In genomic region chr15:44193651-44194396, GRCh38 we compare ENCODE assay signal across 8 cellular contexts. TPM values are rescaled to one million over a fixed set of nuclear protein-coding genes. Genes with fewer than 3 reads are reported as not detected.
DNase-seq lines count a peak whose midpoint lies in the region; ATAC-seq and TF ChIP-seq lines count a peak whose summit lies in the region.

No MANE protein-coding gene starts in this region.

- DNase-seq in Ammon's horn (ENCODE audit: low spot score) (peak; percentile 75), T-helper 17 cell (no peak), fibroblast of mammary gland (ENCODE audit: low read depth) (peak; percentile 22), omental fat pad (ENCODE audit: low spot score) (no peak), OCI-M1 (lab: John Stamatoyannopoulos, UW) (no peak)
- DNase-seq in effector CD4-positive, alpha-beta T cell, result no peak

- H3K4me1 ChIP-seq in HEK293 (ENCODE audit: control insufficient read depth, insufficient read depth, low read length), result peaks cover 8% of the 10 kb centered on the region

- TF ChIP-seq CTCF in HEK293 (tag by site-specific recombination; IDR thresholded peaks at IDR 0.05) (no peak), fibroblast of mammary gland (conservative IDR thresholded peaks at IDR 0.05; ENCODE audit: control insufficient read depth, insufficient read depth, low read depth, low read length) (no peak), omental fat pad (IDR thresholded peaks at IDR 0.05) (no peak)

- no peak overlapping the region for H3K27ac Mint-ChIP-seq in T-helper 17 cell

- H3K4me3 Mint-ChIP-seq in T-helper 17 cell, result peak overlapping the region; percentile 90

- peaks cover 12% of the 10 kb centered on the region for H3K4me1 Mint-ChIP-seq in T-helper 17 cell

- no peaks in the 10 kb centered on the region for H3K9me3 ChIP-seq in HEK293 (ENCODE audit: control insufficient read depth, insufficient read depth, low read depth, low read length)
- H3K9me3 ChIP-seq in T-helper 17 cell (ENCODE audit: control insufficient read depth, low read length, poor library complexity, severe bottlenecking), result no peaks in the 10 kb centered on the region

- H3K27me3 Mint-ChIP-seq in T-helper 17 cell, result peaks cover 61% of the 10 kb centered on the region

- CTCF ChIA-PET in HEK293 (lab: Yijun Ruan, JAX), result interaction anchor here (0.6 to 1.2 kb wide), 2 partner anchors 15 to 256 kb away, joined by 3 read pairs; no protein-coding TSS in a partner anchor

- POLR2A ChIA-PET in HEK293 (lab: Yijun Ruan, JAX), result interaction anchor here (1.8 to 2.8 kb wide), 2 partner anchors 14 to 155 kb away, joined by 6 to 9 read pairs; no protein-coding TSS in a partner anchor

- no peak for ATAC-seq in T-helper 17 cell
- ATAC-seq in omental fat pad (ENCODE audit: low FRiP score), result peak; percentile 29
- ATAC-seq in HG02884 (IDR thresholded peaks at IDR 0.05; ENCODE audit: unreplicated experiment), result no peak

- H3K27ac ChIP-seq in HEK293 (ENCODE audit: extremely low read depth, low read depth, low read length), result peak overlapping the region; percentile 86

- peaks cover 2% of the 10 kb centered on the region for H3K36me3 Mint-ChIP-seq in T-helper 17 cell (ENCODE audit: low read depth)

- no peaks in the 10 kb centered on the region for H3K36me3 ChIP-seq in HEK293 (ENCODE audit: control insufficient read depth in 2 of 2, insufficient read depth in 1 of 2, low read length in 2 of 2)

- peak overlapping the region; percentile 74 for H3K4me3 ChIP-seq in HEK293 (ENCODE audit: low read depth, low read length)
- H3K4me3 ChIP-seq in fibroblast of mammary gland (ENCODE audit: control insufficient read depth, low read depth, low read length), result peak overlapping the region; percentile 61

TF ChIP-seq in HEK293, 187 proteins besides CTCF, POLR2A, EP300 and RAD21:
- no peak for TF ChIP-seq ZNF398 (tag by site-specific recombination; IDR thresholded peaks at IDR 0.05)
- no peak for TF ChIP-seq ZNF37A (tag by site-specific recombination; IDR thresholded peaks at IDR 0.05)
- no peak for TF ChIP-seq ZSCAN16 (tag by site-specific recombination; IDR thresholded peaks at IDR 0.05)
- TF ChIP-seq MZF1 (tag by site-specific recombination; IDR thresholded peaks at IDR 0.05; ENCODE audit: borderline replicate concordance), result peak; percentile 86; the same call in 1 of the 2 replicates
- TF ChIP-seq ZNF394 (tag by site-specific recombination; IDR thresholded peaks at IDR 0.05; ENCODE audit: borderline replicate concordance), result peak; percentile 39; the same call in 1 of the 2 replicates
- TF ChIP-seq GLIS1 (tag by site-specific recombination; IDR thresholded peaks at IDR 0.05), result peak; percentile 37; the same call in 1 of the 2 replicates
- peak; percentile 80 for TF ChIP-seq ZNF335 (tag by site-specific recombination; conservative IDR thresholded peaks at IDR 0.05)
- TF ChIP-seq ZNF121 (tag by site-specific recombination; IDR thresholded peaks at IDR 0.05), result no peak
- TF ChIP-seq ZNF621 (tag by site-specific recombination; IDR thresholded peaks at IDR 0.05), result no peak
- TF ChIP-seq SCRT2 (tag by site-specific recombination; IDR thresholded peaks at IDR 0.05), result peak; percentile 36; the same call in 1 of the 2 replicates
- peak; percentile 26; the same call in 1 of the 2 replicates for TF ChIP-seq GLIS2 (tag by site-specific recombination; IDR thresholded peaks at IDR 0.05)
- TF ChIP-seq ZBTB17 (tag by site-specific recombination; IDR thresholded peaks at IDR 0.05), result peak; percentile 75
- peak; percentile 67 for TF ChIP-seq OSR2 (tag by site-specific recombination; IDR thresholded peaks at IDR 0.05)
- TF ChIP-seq PRDM2 (tag by site-specific recombination; IDR thresholded peaks at IDR 0.05; ENCODE audit: borderline replicate concordance), result no peak
- TF ChIP-seq ZBTB44 (tag by site-specific recombination; IDR thresholded peaks at IDR 0.05), result no peak

RNA-seq across cellular contexts. Expression of gene FRMD5, which starts 1.2 kb away (rescaled TPM):
- total RNA-seq in T-helper 17 cell (not detected), omental fat pad (under 1 TPM in 3 of 4 donors, not detected in 1; 0.13 to 0.37 (median 0.24) TPM)

Comparison
In these comparisons a context has a peak if more than half of its experiments do, and no peak if none do; other contexts are left out.
1. DNase-seq: peak in Ammon's horn (single experiment) and fibroblast of mammary gland (single experiment); none in T-helper 17 cell (0 of 3), omental fat pad (single experiment), effector CD4-positive, alpha-beta T cell (single experiment) and OCI-M1 (single experiment).